In the genomic region with DNA sequence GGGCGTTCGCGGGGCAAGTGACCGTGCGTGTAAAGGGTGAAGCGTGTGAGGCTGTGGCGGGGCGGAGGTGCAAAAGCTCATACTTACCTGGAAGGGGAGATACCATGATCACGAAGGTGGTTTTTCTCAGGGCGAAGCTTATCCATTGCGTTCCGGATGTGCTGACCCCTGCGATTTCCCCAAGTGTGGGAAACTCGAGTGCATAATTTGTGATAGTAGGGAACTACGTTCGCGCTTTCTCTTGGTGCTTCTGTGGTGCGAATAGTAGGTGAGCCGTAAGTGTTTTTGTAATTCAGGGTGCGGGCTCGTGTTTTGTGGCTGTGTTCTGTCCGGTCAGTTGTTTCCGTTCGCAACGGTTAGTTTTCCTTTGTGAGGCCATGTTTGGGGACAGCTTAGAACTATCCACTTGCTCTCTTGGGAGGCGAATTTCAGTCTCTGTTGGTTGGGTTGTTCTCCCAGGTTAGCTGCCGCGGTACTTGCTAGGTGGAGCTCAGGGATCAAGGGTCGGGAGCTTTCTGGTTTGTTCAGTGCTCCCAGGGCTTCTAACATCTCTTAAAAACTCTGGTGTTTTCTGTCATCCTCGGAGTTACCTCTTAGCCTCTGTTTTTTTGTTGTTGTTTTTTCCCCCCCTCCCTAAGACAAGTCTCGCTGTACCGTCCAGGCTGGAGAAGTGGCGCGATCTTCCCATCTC, we compare ENCODE assay signal across 1 cellular context.
TF ChIP-seq lines count a peak whose summit lies in the region.

No MANE protein-coding gene starts in this region.

TF ChIP-seq in IMR-90, 13 proteins besides CTCF, POLR2A, EP300 and RAD21 (continued from another document):
- TF ChIP-seq, protein P1, sequence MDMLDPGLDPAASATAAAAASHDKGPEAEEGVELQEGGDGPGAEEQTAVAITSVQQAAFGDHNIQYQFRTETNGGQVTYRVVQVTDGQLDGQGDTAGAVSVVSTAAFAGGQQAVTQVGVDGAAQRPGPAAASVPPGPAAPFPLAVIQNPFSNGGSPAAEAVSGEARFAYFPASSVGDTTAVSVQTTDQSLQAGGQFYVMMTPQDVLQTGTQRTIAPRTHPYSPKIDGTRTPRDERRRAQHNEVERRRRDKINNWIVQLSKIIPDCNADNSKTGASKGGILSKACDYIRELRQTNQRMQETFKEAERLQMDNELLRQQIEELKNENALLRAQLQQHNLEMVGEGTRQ (IDR thresholded peaks at IDR 0.05; ENCODE audit: low read depth, low read length) = 0 out of 2 replicates have a peak, but pooled peaks have one; percentile 2
- TF ChIP-seq MAZ (IDR thresholded peaks at IDR 0.05; ENCODE audit: borderline replicate concordance, low read depth, low read length) = peak; percentile 42; the same call in 1 of the 2 replicates
